ENCODE assay signal across 13 cellular contexts in genomic region chr9:128006360-128007024, GRCh38. TPM values are rescaled to one million over a fixed set of nuclear protein-coding genes. Genes with fewer than 3 reads are reported as not detected.
A peak's percentile ranks its signal among the peaks of the same experiment; 100 is the strongest.
DNase-seq lines count a peak whose midpoint lies in the region; ATAC-seq and TF ChIP-seq lines count a peak whose summit lies in the region.
"Had no signal": no experiment of that assay in that cellular context is flagged by ENCODE, and none has a peak within 500 bp of the region (broad histone marks: within the 10 kb centered on the region; RNA-seq: fewer than 3 reads in every experiment).

No MANE protein-coding gene starts in this region.

- H3K4me1 ChIP-seq in Peyer's patch, result peaks cover 0 to 38% (median 24%) of the 10 kb centered on the region in 4 donors
- H3K4me1 ChIP-seq in prostate gland (replicated peaks), result no peaks in the 10 kb centered on the region

- TF ChIP-seq POLR2A in Peyer's patch (IDR thresholded peaks at IDR 0.05) (no peak), prostate gland (IDR thresholded peaks at IDR 0.05) (no peak)

- no peaks in the 10 kb centered on the region for H3K27me3 Mint-ChIP-seq in central memory CD8-positive, alpha-beta T cell

- H3K4me1 Mint-ChIP-seq in central memory CD8-positive, alpha-beta T cell, result peaks cover 49% of the 10 kb centered on the region

- no peak overlapping the region for H3K4me3 ChIP-seq in Peyer's patch
- no peak overlapping the region for H3K4me3 ChIP-seq in prostate gland
- H3K4me3 ChIP-seq: GM23338, mucosa of descending colon, SJSA1 had no signal

- intact Hi-C loops in prostate gland (cut with DNase I), result no loop called here

- H3K36me3 ChIP-seq in Peyer's patch (no peaks in the 10 kb centered on the region), prostate gland (no peaks in the 10 kb centered on the region)
- H3K36me3 ChIP-seq: SJSA1 had no signal

- DNase-seq in EL, result peak; percentile 47
- no peak for DNase-seq in Peyer's patch
- no peak for DNase-seq in central memory CD8-positive, alpha-beta T cell (ENCODE audit: low spot score in 2 of 2)
- DNase-seq in prostate gland (ENCODE audit: low spot score), result peak; percentile 42
- no peak for DNase-seq in NCI-H1417 (lab: John Stamatoyannopoulos, UW)
- DNase-seq: DND-41, hippocampal formation, mucosa of descending colon, NCI-H446 treated with DMSO at 0.1 percent for 48 hours had no signal

- peak overlapping the region; percentile 44 for H3K4me3 Mint-ChIP-seq in central memory CD8-positive, alpha-beta T cell
- H3K4me3 Mint-ChIP-seq: GM23338 had no signal

- peak overlapping the region; percentile 99 for H3K27ac Mint-ChIP-seq in central memory CD8-positive, alpha-beta T cell (ENCODE audit: low read depth)
- H3K27ac Mint-ChIP-seq: GM23338 had no signal

- H3K27me3 ChIP-seq in Peyer's patch, result no peaks in the 10 kb centered on the region
- no peaks in the 10 kb centered on the region for H3K27me3 ChIP-seq in prostate gland (replicated peaks; ENCODE audit: insufficient read depth)
- H3K27me3 ChIP-seq: SJSA1 had no signal

- H3K27ac ChIP-seq in Peyer's patch, result peak overlapping the region in 3 of 4 donors; percentile 45 to 85 (median 73)
- H3K27ac ChIP-seq in prostate gland, result peak overlapping the region in 1 of 2 donors; percentile 22
- H3K27ac ChIP-seq: SJSA1 had no signal

- H3K9me3 Mint-ChIP-seq in central memory CD8-positive, alpha-beta T cell, result peaks cover 5% of the 10 kb centered on the region

- WGBS in prostate gland, result 62% methylated on average over 11 of the region's 11 CpGs

- no peak for ATAC-seq in central memory CD8-positive, alpha-beta T cell (replicated peaks; ENCODE audit: extremely low read depth, poor library complexity, severe bottlenecking)
- ATAC-seq in GM18502 (IDR thresholded peaks at IDR 0.05; ENCODE audit: poor library complexity, unreplicated experiment), result no peak
- ATAC-seq in GM21825 (IDR thresholded peaks at IDR 0.05; ENCODE audit: unreplicated experiment), result no peak

- peaks cover 14% of the 10 kb centered on the region for H3K36me3 Mint-ChIP-seq in central memory CD8-positive, alpha-beta T cell (ENCODE audit: insufficient read depth)

- TF ChIP-seq CTCF in Peyer's patch (IDR thresholded peaks at IDR 0.05) (no peak), prostate gland (IDR thresholded peaks at IDR 0.05) (no peak)

- H3K9me3 ChIP-seq in Peyer's patch (no peaks in the 10 kb centered on the region), prostate gland (no peaks in the 10 kb centered on the region)
- H3K9me3 ChIP-seq: mucosa of descending colon, SJSA1 had no signal

RNA-seq across cellular contexts. Expression of gene EEIG1, which starts 25.7 kb away (rescaled TPM):
- total RNA-seq in Peyer's patch (100 to 1,000 TPM in 3 of 4 donors, 10 to 100 TPM in 1; 71.8 to 219 (median 122) TPM), prostate gland (10 to 100 TPM; 23.4 to 84.6 TPM)

Comparison
In these comparisons a context has a peak if more than half of its experiments do, and no peak if none do; other contexts are left out.
1. DNase-seq: peak in EL (single experiment) and prostate gland (single experiment); none in Peyer's patch (0 of 3), central memory CD8-positive, alpha-beta T cell (0 of 2) and NCI-H1417 (0 of 3).